In the genomic region with DNA sequence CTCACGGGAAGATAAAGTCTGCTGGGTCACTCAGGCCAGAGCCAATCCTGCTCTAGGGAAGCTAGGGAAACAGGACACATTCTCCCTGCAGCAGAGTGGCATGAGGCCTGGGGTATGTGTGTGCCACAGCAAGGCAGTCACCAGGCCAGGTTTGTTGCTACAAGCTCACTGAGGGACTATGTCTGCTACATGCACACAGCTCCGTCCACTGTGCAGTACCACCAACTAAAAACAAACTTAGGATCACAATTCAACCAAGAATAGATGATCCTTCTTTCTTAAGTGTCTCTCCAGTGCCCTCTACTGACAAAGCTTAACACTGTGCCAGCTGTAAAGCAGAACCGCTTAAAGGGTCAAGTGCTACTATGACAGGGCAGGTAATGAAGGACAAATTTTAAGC, we compare ENCODE assay signal across 9 cellular contexts.
DNase-seq lines count a peak whose midpoint lies in the region; ATAC-seq and TF ChIP-seq lines count a peak whose summit lies in the region.
"Had no signal": no experiment of that assay in that cellular context is flagged by ENCODE, and none has a peak within 500 bp of the region (broad histone marks: within the 10 kb centered on the region; RNA-seq: fewer than 3 reads in every experiment).

No MANE protein-coding gene starts in this region.

- peak; percentile 73 for ATAC-seq in activated CD8-positive, alpha-beta T cell treated with anti-CD3 and anti-CD28 coated beads for 36 hours
- ATAC-seq in heart right ventricle (peak in 3 of 8 donors; percentile 38 to 49 (median 47)), upper lobe of right lung (peak; percentile 71)

- no peak overlapping the region for H3K27ac Mint-ChIP-seq in activated CD8-positive, alpha-beta T cell treated with anti-CD3 and anti-CD28 coated beads for 36 hours
- H3K27ac Mint-ChIP-seq: dendritic cell treated with granulocyte-macrophage colony-stimulating factor and Interleukin-4, amounts not matched to agents 40 ng/mL and 50 ng/mL, for 4 days had no signal

- POLR2A ChIA-PET in HEK293 (lab: Yijun Ruan, JAX) = interaction anchor here (0.6 kb wide), 1 partner anchor 118 kb away, joined by 4 read pairs; no protein-coding TSS in a partner anchor
- POLR2A ChIA-PET in activated CD8-positive, alpha-beta T cell treated with anti-CD3 and anti-CD28 coated beads for 36 hours (lab: Charles Lee) = no interaction called here

- H3K36me3 Mint-ChIP-seq in activated CD8-positive, alpha-beta T cell treated with anti-CD3 and anti-CD28 coated beads for 36 hours (ENCODE audit: low read depth) = no peaks in the 10 kb centered on the region

- no peaks in the 10 kb centered on the region for H3K27me3 Mint-ChIP-seq in activated CD8-positive, alpha-beta T cell treated with anti-CD3 and anti-CD28 coated beads for 36 hours
- H3K27me3 Mint-ChIP-seq: dendritic cell treated with granulocyte-macrophage colony-stimulating factor and Interleukin-4, amounts not matched to agents 40 ng/mL and 50 ng/mL, for 4 days had no signal

- TF ChIP-seq CTCF in HEK293 (tag by site-specific recombination; IDR thresholded peaks at IDR 0.05) (no peak), heart right ventricle (IDR thresholded peaks at IDR 0.05) (peak in 8 of 9 donors; percentile 10 to 59 (median 42)), upper lobe of right lung (IDR thresholded peaks at IDR 0.05) (peak; percentile 53)
- TF ChIP-seq CTCF in activated CD8-positive, alpha-beta T cell treated with anti-CD3 and anti-CD28 coated beads for 36 hours (IDR thresholded peaks at IDR 0.05) = peak; percentile 67

- H3K36me3 ChIP-seq in HEK293 (ENCODE audit: control insufficient read depth in 2 of 2, insufficient read depth in 1 of 2, low read length in 2 of 2) = no peaks in the 10 kb centered on the region
- no peaks in the 10 kb centered on the region for H3K36me3 ChIP-seq in heart right ventricle
- no peaks in the 10 kb centered on the region for H3K36me3 ChIP-seq in upper lobe of right lung

- H3K4me3 ChIP-seq in HEK293 (ENCODE audit: low read depth, low read length) (no peak overlapping the region), heart right ventricle (no peak overlapping the region), upper lobe of right lung (no peak overlapping the region)

- H3K4me1 ChIP-seq in HEK293 (ENCODE audit: control insufficient read depth, insufficient read depth, low read length) (no peaks in the 10 kb centered on the region), heart right ventricle (peaks cover 0 to 33% (median 1%) of the 10 kb centered on the region in 9 donors), upper lobe of right lung (no peaks in the 10 kb centered on the region)

- WGBS in heart right ventricle, 2 donors = 95 to 97% methylated on average over 3 of the region's 3 CpGs

- H3K27me3 ChIP-seq in heart right ventricle = no peaks in the 10 kb centered on the region
- H3K27me3 ChIP-seq in upper lobe of right lung = no peaks in the 10 kb centered on the region

- H3K9me3 ChIP-seq in HEK293 (ENCODE audit: control insufficient read depth, insufficient read depth, low read depth, low read length) (no peaks in the 10 kb centered on the region), heart right ventricle (peaks cover 0 to 10% (median 0%) of the 10 kb centered on the region in 11 donors), upper lobe of right lung (no peaks in the 10 kb centered on the region)

- H3K4me1 Mint-ChIP-seq in activated CD8-positive, alpha-beta T cell treated with anti-CD3 and anti-CD28 coated beads for 36 hours (ENCODE audit: low read depth) = no peaks in the 10 kb centered on the region

- H3K9me3 Mint-ChIP-seq in activated CD8-positive, alpha-beta T cell treated with anti-CD3 and anti-CD28 coated beads for 36 hours = peaks cover 8% of the 10 kb centered on the region
- H3K9me3 Mint-ChIP-seq: dendritic cell treated with granulocyte-macrophage colony-stimulating factor and Interleukin-4, amounts not matched to agents 40 ng/mL and 50 ng/mL, for 4 days had no signal

- H3K27ac ChIP-seq in HEK293 (ENCODE audit: extremely low read depth, low read depth, low read length) (no peak overlapping the region), heart right ventricle (no peak overlapping the region), upper lobe of right lung (no peak overlapping the region)

- CTCF ChIA-PET in HEK293 (lab: Yijun Ruan, JAX) = interaction anchor here (0.5 to 1.8 kb wide), 23 partner anchors 9 to 1966 kb away, joined by 3 to 13 read pairs (median 4); no protein-coding TSS in a partner anchor
- CTCF ChIA-PET in activated CD8-positive, alpha-beta T cell treated with anti-CD3 and anti-CD28 coated beads for 36 hours (lab: Charles Lee) = interaction anchor here (0.6 to 2.3 kb wide), 19 partner anchors 9 to 722 kb away, joined by 3 to 12 read pairs (median 3); no protein-coding TSS in a partner anchor

- DNase-seq in NCI-H1417 (lab: John Stamatoyannopoulos, UW) (peak in 2 of 3 experiments; percentile 8 to 14), NCI-H1417 treated with DMSO at 0.1 percent for 48 hours (lab: John Stamatoyannopoulos, UW) (no peak), MV-4-11 (lab: John Stamatoyannopoulos, UW) (peak; percentile 74), heart right ventricle (no peak), upper lobe of right lung (no peak), COLO829 (ENCODE audit: low spot score) (no peak)
- DNase-seq in activated CD8-positive, alpha-beta T cell treated with anti-CD3 and anti-CD28 coated beads for 36 hours = peak; percentile 46

- intact Hi-C loops in activated CD8-positive, alpha-beta T cell treated with anti-CD3 and anti-CD28 coated beads for 36 hours (cut with micrococcal nuclease) = loop anchor here (10.0 kb wide), 1 partner anchor 473 kb away; no protein-coding TSS in a partner anchor
- intact Hi-C loops in heart right ventricle (cut with DNase I) (loop anchor here in 2 of 10 donors (5.0 to 10.0 kb wide), 2 partner anchors 41 to 263 kb away; no protein-coding TSS in a partner anchor), upper lobe of right lung (cut with DNase I) (no loop called here)

- no peak overlapping the region for H3K4me3 Mint-ChIP-seq in activated CD8-positive, alpha-beta T cell treated with anti-CD3 and anti-CD28 coated beads for 36 hours
- H3K4me3 Mint-ChIP-seq: dendritic cell treated with granulocyte-macrophage colony-stimulating factor and Interleukin-4, amounts not matched to agents 40 ng/mL and 50 ng/mL, for 4 days had no signal

TF ChIP-seq in HEK293, 187 proteins besides CTCF, POLR2A, EP300 and RAD21:
- TF ChIP-seq ZNF76 (tag by site-specific recombination; IDR thresholded peaks at IDR 0.05; ENCODE audit: borderline replicate concordance, low read depth) (no peak), ZNF621 (tag by site-specific recombination; IDR thresholded peaks at IDR 0.05) (no peak), ZNF664 (tag by site-specific recombination; IDR thresholded peaks at IDR 0.05) (no peak), ZNF114 (tag by site-specific recombination; IDR thresholded peaks at IDR 0.05) (no peak), ZNF394 (tag by site-specific recombination; IDR thresholded peaks at IDR 0.05; ENCODE audit: borderline replicate concordance) (no peak), IKZF3 (tag by site-specific recombination; IDR thresholded peaks at IDR 0.05) (no peak), SCRT2 (tag by site-specific recombination; IDR thresholded peaks at IDR 0.05) (no peak), OSR2 (tag by site-specific recombination; IDR thresholded peaks at IDR 0.05) (no peak), TRIM28 (IDR thresholded peaks at IDR 0.05; ENCODE audit: borderline replicate concordance, low read length) (peak; percentile 42; the same call in 1 of the 2 replicates), SETDB1 (IDR thresholded peaks at IDR 0.05; ENCODE audit: insufficient read length, low read length) (peak; percentile 31), ZNF707 (tag by site-specific recombination; IDR thresholded peaks at IDR 0.05) (no peak), PRDM1 (tag by site-specific recombination; IDR thresholded peaks at IDR 0.05) (no peak), SP7 (tag by site-specific recombination; IDR thresholded peaks at IDR 0.05) (no peak), ZNF560 (tag by site-specific recombination; IDR thresholded peaks at IDR 0.05; ENCODE audit: borderline replicate concordance) (no peak), ZNF239 (tag by site-specific recombination; IDR thresholded peaks at IDR 0.05) (no peak), HOXC10 (CRISPR knock-in tag; IDR thresholded peaks at IDR 0.05) (no peak), ZNF830 (tag by site-specific recombination; IDR thresholded peaks at IDR 0.05; ENCODE audit: low read depth) (no peak), ZNF654 (tag by site-specific recombination; IDR thresholded peaks at IDR 0.05; ENCODE audit: low read depth) (peak; percentile 38), RBAK (tag by site-specific recombination; IDR thresholded peaks at IDR 0.05) (no peak), ZNF521 (tag by site-specific recombination; IDR thresholded peaks at IDR 0.05) (no peak)
- TF ChIP-seq, protein P1, sequence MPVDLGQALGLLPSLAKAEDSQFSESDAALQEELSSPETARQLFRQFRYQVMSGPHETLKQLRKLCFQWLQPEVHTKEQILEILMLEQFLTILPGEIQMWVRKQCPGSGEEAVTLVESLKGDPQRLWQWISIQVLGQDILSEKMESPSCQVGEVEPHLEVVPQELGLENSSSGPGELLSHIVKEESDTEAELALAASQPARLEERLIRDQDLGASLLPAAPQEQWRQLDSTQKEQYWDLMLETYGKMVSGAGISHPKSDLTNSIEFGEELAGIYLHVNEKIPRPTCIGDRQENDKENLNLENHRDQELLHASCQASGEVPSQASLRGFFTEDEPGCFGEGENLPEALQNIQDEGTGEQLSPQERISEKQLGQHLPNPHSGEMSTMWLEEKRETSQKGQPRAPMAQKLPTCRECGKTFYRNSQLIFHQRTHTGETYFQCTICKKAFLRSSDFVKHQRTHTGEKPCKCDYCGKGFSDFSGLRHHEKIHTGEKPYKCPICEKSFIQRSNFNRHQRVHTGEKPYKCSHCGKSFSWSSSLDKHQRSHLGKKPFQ (tag by site-specific recombination; IDR thresholded peaks at IDR 0.05) = no peak

Comparison
In these comparisons a context has a peak if more than half of its experiments do, and no peak if none do; other contexts are left out.
1. DNase-seq: peak in NCI-H1417 (2 of 3), MV-4-11 (single experiment) and activated CD8-positive, alpha-beta T cell treated with anti-CD3 and anti-CD28 coated beads for 36 hours (single experiment); none in NCI-H1417 treated with DMSO at 0.1 percent for 48 hours (single experiment), heart right ventricle (0 of 2), upper lobe of right lung (single experiment) and COLO829 (single experiment).